ENCODE assay signal across 13 cellular contexts in genomic region chr6:158634695-158635426, GRCh38. TPM values are rescaled to one million over a fixed set of nuclear protein-coding genes. Genes with fewer than 3 reads are reported as not detected.
DNase-seq lines count a peak whose midpoint lies in the region; ATAC-seq and TF ChIP-seq lines count a peak whose summit lies in the region.
"Had no signal": no experiment of that assay in that cellular context is flagged by ENCODE, and none has a peak within 500 bp of the region (broad histone marks: within the 10 kb centered on the region; RNA-seq: fewer than 3 reads in every experiment).

No MANE protein-coding gene starts in this region.

- POLR2A ChIA-PET in CD8-positive, alpha-beta memory T cell (lab: Charles Lee): interaction anchor here (1.1 kb wide), 1 partner anchor 9 kb away, joined by 5 read pairs; the partner anchor contains the start of gene DYNLT1
- POLR2A ChIA-PET in activated CD8-positive, alpha-beta T cell treated with anti-CD3 and anti-CD28 coated beads, Interleukin-2, amount 10 ng/mL, durations not matched to agents 7 days and 5 days (lab: Charles Lee): interaction anchor here (0.6 kb wide), 1 partner anchor 15 kb away, joined by 3 read pairs; no protein-coding TSS in a partner anchor
- POLR2A ChIA-PET in naive thymus-derived CD4-positive, alpha-beta T cell (lab: Charles Lee): interaction anchor here (1.0 to 1.1 kb wide), 3 partner anchors 9 to 10 kb away, joined by 3 to 5 read pairs (median 3); partner anchors contain the start of gene DYNLT1

- peak overlapping the region; percentile 57 to 91 (median 88) for H3K27ac Mint-ChIP-seq in CD4-positive, CD25-positive, alpha-beta regulatory T cell
- peak overlapping the region; percentile 81 to 95 (median 92) for H3K27ac Mint-ChIP-seq in CD8-positive, alpha-beta memory T cell
- H3K27ac Mint-ChIP-seq in activated CD8-positive, alpha-beta T cell treated with anti-CD3 and anti-CD28 coated beads, Interleukin-2, amount 10 ng/mL, durations not matched to agents 7 days and 5 days: peak overlapping the region; percentile 71
- H3K27ac Mint-ChIP-seq in naive thymus-derived CD4-positive, alpha-beta T cell: peak overlapping the region; percentile 60 to 95 (median 85)
- no peak overlapping the region for H3K27ac Mint-ChIP-seq in neural progenitor cell

- no peak for ATAC-seq in CD4-positive, CD25-positive, alpha-beta regulatory T cell (ENCODE audit: low read depth in 2 of 2)
- peak; percentile 58 for ATAC-seq in activated CD8-positive, alpha-beta T cell treated with anti-CD3 and anti-CD28 coated beads, Interleukin-2, amount 10 ng/mL, durations not matched to agents 7 days and 5 days
- ATAC-seq in naive thymus-derived CD4-positive, alpha-beta T cell: peak; percentile 70

- CTCF ChIA-PET in CD8-positive, alpha-beta memory T cell (lab: Charles Lee): interaction anchor here (0.7 to 1.1 kb wide), 4 partner anchors 9 to 414 kb away, joined by 3 to 5 read pairs (median 3); partner anchors contain the start of gene DYNLT1
- CTCF ChIA-PET in activated CD8-positive, alpha-beta T cell treated with anti-CD3 and anti-CD28 coated beads, Interleukin-2, amount 10 ng/mL, durations not matched to agents 7 days and 5 days (lab: Charles Lee): interaction anchor here (0.6 to 1.2 kb wide), 2 partner anchors 307 to 421 kb away, joined by 3 read pairs; no protein-coding TSS in a partner anchor
- CTCF ChIA-PET in naive thymus-derived CD4-positive, alpha-beta T cell (lab: Charles Lee): interaction anchor here (0.8 kb wide), 1 partner anchor 56 kb away, joined by 4 read pairs; no protein-coding TSS in a partner anchor

- no peaks in the 10 kb centered on the region for H3F3A ChIP-seq in neural progenitor cell (ENCODE audit: low read depth)

- H3K4me1 ChIP-seq in CD4-positive, CD25-positive, alpha-beta regulatory T cell (ENCODE audit: control insufficient read depth, insufficient read depth, low read length, poor library complexity, severe bottlenecking): peaks cover 17% of the 10 kb centered on the region
- H3K4me1 ChIP-seq in CD8-positive, alpha-beta memory T cell (ENCODE audit: insufficient read depth, low read length): peaks cover 37% of the 10 kb centered on the region
- peaks cover 28 to 32% of the 10 kb centered on the region in 2 donors for H3K4me1 ChIP-seq in naive thymus-derived CD4-positive, alpha-beta T cell (ENCODE audit: control insufficient read depth in 2 of 2, insufficient read depth in 2 of 2, low read length in 2 of 2)
- H3K4me1 ChIP-seq in neural progenitor cell: no peaks in the 10 kb centered on the region

- peak overlapping the region in 1 of 4 donors; percentile 67 for H3K4me3 Mint-ChIP-seq in CD4-positive, CD25-positive, alpha-beta regulatory T cell
- peak overlapping the region in 5 of 7 donors; percentile 19 to 57 (median 46) for H3K4me3 Mint-ChIP-seq in CD8-positive, alpha-beta memory T cell
- no peak overlapping the region for H3K4me3 Mint-ChIP-seq in activated CD8-positive, alpha-beta T cell treated with anti-CD3 and anti-CD28 coated beads, Interleukin-2, amount 10 ng/mL, durations not matched to agents 7 days and 5 days
- H3K4me3 Mint-ChIP-seq in naive thymus-derived CD4-positive, alpha-beta T cell: peak overlapping the region in 8 of 10 donors; percentile 10 to 60 (median 45)
- no peak overlapping the region for H3K4me3 Mint-ChIP-seq in neural progenitor cell
- H3K4me3 Mint-ChIP-seq: IgD-negative memory B cell had no signal

- peaks cover 4% of the 10 kb centered on the region for H3K79me2 ChIP-seq in neural progenitor cell (ENCODE audit: low read depth)

- no peak overlapping the region for H2AFZ ChIP-seq in neural progenitor cell (replicated peaks)

- no peaks in the 10 kb centered on the region for H3K27me3 Mint-ChIP-seq in CD4-positive, CD25-positive, alpha-beta regulatory T cell
- peaks cover 0 to 2% of the 10 kb centered on the region in 2 donors for H3K27me3 Mint-ChIP-seq in CD8-positive, alpha-beta memory T cell
- no peaks in the 10 kb centered on the region for H3K27me3 Mint-ChIP-seq in activated CD8-positive, alpha-beta T cell treated with anti-CD3 and anti-CD28 coated beads, Interleukin-2, amount 10 ng/mL, durations not matched to agents 7 days and 5 days (ENCODE audit: low read depth)
- H3K27me3 Mint-ChIP-seq in naive thymus-derived CD4-positive, alpha-beta T cell: no peaks in the 10 kb centered on the region
- peaks cover 5% of the 10 kb centered on the region for H3K27me3 Mint-ChIP-seq in neural progenitor cell (ENCODE audit: insufficient read depth, low read depth)
- H3K27me3 Mint-ChIP-seq: IgD-negative memory B cell had no signal

- DNase-seq in CD4-positive, CD25-positive, alpha-beta regulatory T cell: peak in 2 of 3 donors; percentile 17 to 49
- DNase-seq in CD8-positive, alpha-beta memory T cell: peak in 2 of 5 donors; percentile 73 to 75
- no peak for DNase-seq in activated CD8-positive, alpha-beta T cell treated with anti-CD3 and anti-CD28 coated beads, Interleukin-2, amount 10 ng/mL, durations not matched to agents 7 days and 5 days
- peak in 6 of 9 donors; percentile 42 to 76 (median 65) for DNase-seq in naive thymus-derived CD4-positive, alpha-beta T cell
- DNase-seq in effector CD8-positive, alpha-beta T cell (lab: John Stamatoyannopoulos, UW): no peak
- DNase-seq in NAMALWA (ENCODE audit: low spot score) (no peak), neural progenitor cell (ENCODE audit: low spot score) (no peak)
- DNase-seq: amygdala, NCI-H1048, NCI-H2227 treated with DMSO at 0.1 percent for 48 hours, SHP77 had no signal

- intact Hi-C loops in naive thymus-derived CD4-positive, alpha-beta T cell (cut with micrococcal nuclease): loop anchor here (1.0 to 2.0 kb wide), 3 partner anchors 8 to 26 kb away; no protein-coding TSS in a partner anchor

- H3K9ac ChIP-seq in neural progenitor cell: no peak overlapping the region

- no peaks in the 10 kb centered on the region for H3K9me3 ChIP-seq in CD4-positive, CD25-positive, alpha-beta regulatory T cell (ENCODE audit: control insufficient read depth in 2 of 2, low read length in 2 of 2)
- H3K9me3 ChIP-seq in CD8-positive, alpha-beta memory T cell (ENCODE audit: low read length): no peaks in the 10 kb centered on the region
- no peaks in the 10 kb centered on the region for H3K9me3 ChIP-seq in naive thymus-derived CD4-positive, alpha-beta T cell (ENCODE audit: control insufficient read depth in 2 of 3, low read length in 3 of 3)
- no peaks in the 10 kb centered on the region for H3K9me3 ChIP-seq in neural progenitor cell (ENCODE audit: low read depth)

- no peak overlapping the region for H3K4me2 ChIP-seq in neural progenitor cell

- H4K20me1 ChIP-seq in neural progenitor cell (ENCODE audit: low read depth): peaks cover 4% of the 10 kb centered on the region

- H3K27me3 ChIP-seq in CD4-positive, CD25-positive, alpha-beta regulatory T cell (ENCODE audit: control insufficient read depth, insufficient read depth, low read length): no peaks in the 10 kb centered on the region
- H3K27me3 ChIP-seq in CD8-positive, alpha-beta memory T cell (ENCODE audit: insufficient read depth, low read length, poor library complexity, severe bottlenecking): no peaks in the 10 kb centered on the region
- H3K27me3 ChIP-seq in naive thymus-derived CD4-positive, alpha-beta T cell (ENCODE audit: control insufficient read depth in 2 of 2, insufficient read depth in 2 of 2, low read length in 2 of 2): no peaks in the 10 kb centered on the region
- H3K27me3 ChIP-seq in neural progenitor cell: no peaks in the 10 kb centered on the region

- no peak for TF ChIP-seq CTCF in neural progenitor cell (IDR thresholded peaks at IDR 0.05)

- H3K36me3 Mint-ChIP-seq in CD4-positive, CD25-positive, alpha-beta regulatory T cell: peaks cover 28% of the 10 kb centered on the region
- H3K36me3 Mint-ChIP-seq in CD8-positive, alpha-beta memory T cell: peaks cover 13 to 73% (median 30%) of the 10 kb centered on the region in 3 donors
- peaks cover 71% of the 10 kb centered on the region for H3K36me3 Mint-ChIP-seq in activated CD8-positive, alpha-beta T cell treated with anti-CD3 and anti-CD28 coated beads, Interleukin-2, amount 10 ng/mL, durations not matched to agents 7 days and 5 days (ENCODE audit: low read depth)
- H3K36me3 Mint-ChIP-seq in naive thymus-derived CD4-positive, alpha-beta T cell: peaks cover 12 to 47% (median 31%) of the 10 kb centered on the region in 5 donors
- peaks cover 36% of the 10 kb centered on the region for H3K36me3 Mint-ChIP-seq in neural progenitor cell

- peak overlapping the region; percentile 55 for H3K27ac ChIP-seq in CD4-positive, CD25-positive, alpha-beta regulatory T cell (ENCODE audit: insufficient read depth, low read length, poor library complexity, severe bottlenecking)
- no peak overlapping the region for H3K27ac ChIP-seq in CD8-positive, alpha-beta memory T cell (ENCODE audit: low read depth, low read length)
- peak overlapping the region; percentile 61 for H3K27ac ChIP-seq in naive thymus-derived CD4-positive, alpha-beta T cell (ENCODE audit: low read depth, low read length)
- no peak overlapping the region for H3K27ac ChIP-seq in neural progenitor cell
- H3K27ac ChIP-seq: skin epidermis had no signal

- H3K4me3 ChIP-seq in CD4-positive, CD25-positive, alpha-beta regulatory T cell (ENCODE audit: low read depth, low read length): no peak overlapping the region
- no peak overlapping the region for H3K4me3 ChIP-seq in CD8-positive, alpha-beta memory T cell (ENCODE audit: low read length)
- H3K4me3 ChIP-seq in naive thymus-derived CD4-positive, alpha-beta T cell (ENCODE audit: low read length): no peak overlapping the region
- no peak overlapping the region for H3K4me3 ChIP-seq in neural progenitor cell
- H3K4me3 ChIP-seq: skin epidermis had no signal

- H3K9me3 Mint-ChIP-seq in CD4-positive, CD25-positive, alpha-beta regulatory T cell: peaks cover 0 to 2% (median 0%) of the 10 kb centered on the region in 7 donors
- no peaks in the 10 kb centered on the region for H3K9me3 Mint-ChIP-seq in CD8-positive, alpha-beta memory T cell
- H3K9me3 Mint-ChIP-seq in activated CD8-positive, alpha-beta T cell treated with anti-CD3 and anti-CD28 coated beads, Interleukin-2, amount 10 ng/mL, durations not matched to agents 7 days and 5 days (ENCODE audit: insufficient read depth): no peaks in the 10 kb centered on the region
- H3K9me3 Mint-ChIP-seq in naive thymus-derived CD4-positive, alpha-beta T cell: peaks cover 0 to 2% (median 0%) of the 10 kb centered on the region in 11 donors
- no peaks in the 10 kb centered on the region for H3K9me3 Mint-ChIP-seq in neural progenitor cell
- H3K9me3 Mint-ChIP-seq: IgD-negative memory B cell had no signal

- peaks cover 23 to 56% (median 36%) of the 10 kb centered on the region in 4 donors for H3K4me1 Mint-ChIP-seq in CD4-positive, CD25-positive, alpha-beta regulatory T cell
- H3K4me1 Mint-ChIP-seq in CD8-positive, alpha-beta memory T cell: peaks cover 51 to 78% (median 68%) of the 10 kb centered on the region in 3 donors
- peaks cover 70% of the 10 kb centered on the region for H3K4me1 Mint-ChIP-seq in activated CD8-positive, alpha-beta T cell treated with anti-CD3 and anti-CD28 coated beads, Interleukin-2, amount 10 ng/mL, durations not matched to agents 7 days and 5 days (ENCODE audit: low read depth)
- peaks cover 29 to 78% (median 60%) of the 10 kb centered on the region in 7 donors for H3K4me1 Mint-ChIP-seq in naive thymus-derived CD4-positive, alpha-beta T cell
- H3K4me1 Mint-ChIP-seq in neural progenitor cell: peaks cover 16% of the 10 kb centered on the region

- H3K36me3 ChIP-seq in CD4-positive, CD25-positive, alpha-beta regulatory T cell (ENCODE audit: control insufficient read depth, insufficient read depth, low read length): peaks cover 60% of the 10 kb centered on the region
- H3K36me3 ChIP-seq in CD8-positive, alpha-beta memory T cell (ENCODE audit: insufficient read depth, low read length): peaks cover 23% of the 10 kb centered on the region
- peaks cover 5 to 36% (median 16%) of the 10 kb centered on the region in 3 experiments for H3K36me3 ChIP-seq in naive thymus-derived CD4-positive, alpha-beta T cell (ENCODE audit: control insufficient read depth in 2 of 3, insufficient read depth in 3 of 3, low read length in 3 of 3)
- H3K36me3 ChIP-seq in neural progenitor cell: no peaks in the 10 kb centered on the region

RNA-seq across cellular contexts. Expression of gene DYNLT1, which starts 9.7 kb away (rescaled TPM):
- total RNA-seq in CD4-positive, CD25-positive, alpha-beta regulatory T cell: 123 TPM
- 100 to 1,000 TPM; 103 to 127 (median 113) TPM for polyA plus RNA-seq in CD4-positive, CD25-positive, alpha-beta regulatory T cell
- 100 to 1,000 TPM in 1 of 2 experiments, 10 to 100 TPM in 1; 94.8 to 103 TPM for total RNA-seq in CD8-positive, alpha-beta memory T cell
- 83.2 TPM for polyA plus RNA-seq in CD8-positive, alpha-beta memory T cell
- total RNA-seq in activated CD8-positive, alpha-beta T cell treated with anti-CD3 and anti-CD28 coated beads, Interleukin-2, amount 10 ng/mL, durations not matched to agents 7 days and 5 days: 10 to 100 TPM; 79.0 to 86.4 TPM
- total RNA-seq in naive thymus-derived CD4-positive, alpha-beta T cell: 100 to 1,000 TPM in 2 of 5 experiments, 10 to 100 TPM in 3; 66.4 to 122 (median 75.9) TPM
- polyA plus RNA-seq in naive thymus-derived CD4-positive, alpha-beta T cell: 10 to 100 TPM; 81.6 to 95.6 TPM
- total RNA-seq in neural progenitor cell (ENCODE audit: low replicate concordance): 71.1 and 82.8 TPM in 2 replicates

RNA-seq across cellular contexts. Expression of gene SYTL3, which starts 15.0 kb away (rescaled TPM):
- 54.8 TPM for total RNA-seq in CD4-positive, CD25-positive, alpha-beta regulatory T cell
- polyA plus RNA-seq in CD4-positive, CD25-positive, alpha-beta regulatory T cell: 10 to 100 TPM; 12.2 to 15.5 (median 13.8) TPM
- total RNA-seq in CD8-positive, alpha-beta memory T cell: 100 to 1,000 TPM in 1 of 2 experiments, 10 to 100 TPM in 1; 96.6 to 102 TPM
- polyA plus RNA-seq in CD8-positive, alpha-beta memory T cell: 19.5 TPM
- 10 to 100 TPM; 43.5 to 48.3 TPM for total RNA-seq in activated CD8-positive, alpha-beta T cell treated with anti-CD3 and anti-CD28 coated beads, Interleukin-2, amount 10 ng/mL, durations not matched to agents 7 days and 5 days
- total RNA-seq in naive thymus-derived CD4-positive, alpha-beta T cell: 10 to 100 TPM; 25.8 to 67.0 (median 31.1) TPM
- polyA plus RNA-seq in naive thymus-derived CD4-positive, alpha-beta T cell: 10 to 100 TPM; 13.4 to 27.3 TPM
- 0.25 TPM in 1 of 2 replicates, not detected in the other for total RNA-seq in neural progenitor cell (ENCODE audit: low replicate concordance)

Comparison
In these comparisons a context has a peak if more than half of its experiments do, and no peak if none do; other contexts are left out.
1. ATAC-seq: peak in activated CD8-positive, alpha-beta T cell treated with anti-CD3 and anti-CD28 coated beads, Interleukin-2, amount 10 ng/mL, durations not matched to agents 7 days and 5 days (single experiment) and naive thymus-derived CD4-positive, alpha-beta T cell (single experiment); none in CD4-positive, CD25-positive, alpha-beta regulatory T cell (0 of 2).
2. DNase-seq: peak in CD4-positive, CD25-positive, alpha-beta regulatory T cell (2 of 3) and naive thymus-derived CD4-positive, alpha-beta T cell (6 of 9); none in activated CD8-positive, alpha-beta T cell treated with anti-CD3 and anti-CD28 coated beads, Interleukin-2, amount 10 ng/mL, durations not matched to agents 7 days and 5 days (single experiment), effector CD8-positive, alpha-beta T cell (single experiment), NAMALWA (single experiment) and neural progenitor cell (single experiment).
3. H3K27ac ChIP-seq: peak in CD4-positive, CD25-positive, alpha-beta regulatory T cell (single experiment) and naive thymus-derived CD4-positive, alpha-beta T cell (single experiment); none in CD8-positive, alpha-beta memory T cell (single experiment) and neural progenitor cell (single experiment).
4. H3K4me3 Mint-ChIP-seq: peak in CD8-positive, alpha-beta memory T cell (5 of 7) and naive thymus-derived CD4-positive, alpha-beta T cell (8 of 10); none in activated CD8-positive, alpha-beta T cell treated with anti-CD3 and anti-CD28 coated beads, Interleukin-2, amount 10 ng/mL, durations not matched to agents 7 days and 5 days (single experiment) and neural progenitor cell (single experiment).
5. RNA of gene SYTL3, which starts 15.0 kb away (total RNA-seq): 96.6 to 102 TPM in CD8-positive, alpha-beta memory T cell, 54.8 TPM in CD4-positive, CD25-positive, alpha-beta regulatory T cell (single experiment), 43.5 to 48.3 TPM in activated CD8-positive, alpha-beta T cell treated with anti-CD3 and anti-CD28 coated beads, Interleukin-2, amount 10 ng/mL, durations not matched to agents 7 days and 5 days and 25.8 to 67.0 TPM in naive thymus-derived CD4-positive, alpha-beta T cell; 0.25 TPM in neural progenitor cell; every median in the first group is over 10 times any median in the second.